ENCODE assay signal across 8 cellular contexts in genomic region chr3:76570436-76571057, GRCh38.
DNase-seq lines count a peak whose midpoint lies in the region; ATAC-seq and TF ChIP-seq lines count a peak whose summit lies in the region.

No MANE protein-coding gene starts in this region.

- no peak overlapping the region for H3K4ac ChIP-seq in mesendoderm (ENCODE audit: low read depth, low read length)

- no peak overlapping the region for H3K4me2 ChIP-seq in mesendoderm (ENCODE audit: low read length)

- H3K18ac ChIP-seq in mesendoderm (ENCODE audit: low read length): no peak overlapping the region

- no peak for ATAC-seq in body of pancreas
- no peak for ATAC-seq in HG03097 (IDR thresholded peaks at IDR 0.05; ENCODE audit: low FRiP score, unreplicated experiment)
- ATAC-seq in GM18498 (IDR thresholded peaks at IDR 0.05; ENCODE audit: unreplicated experiment): no peak

- no peak overlapping the region for H2BK15ac ChIP-seq in mesendoderm (replicated peaks; ENCODE audit: low read depth)

- no peaks in the 10 kb centered on the region for H3K9me3 ChIP-seq in body of pancreas

- H3K27me3 ChIP-seq in body of pancreas (no peaks in the 10 kb centered on the region), mesendoderm (ENCODE audit: insufficient read depth, low read length, poor library complexity) (no peaks in the 10 kb centered on the region)

- in situ Hi-C loops in KBM-7 (cut with MboI; ENCODE audit: low pct_unique_long_range_greater_than_20kb, low sequenced_read_pairs): no loop called here

- DNase-seq in DMS 273 treated with DMSO at 0.1 percent for 48 hours (lab: John Stamatoyannopoulos, UW) (peak; percentile 4), KBM-7 (peak; percentile 17), body of pancreas (no peak), mesendoderm (peak; percentile 22), GDM1 (lab: John Stamatoyannopoulos, UW) (no peak)
- no peak for DNase-seq in activated CD4-positive, CD25-positive, alpha-beta regulatory T cell treated with anti-CD3 and anti-CD28 coated beads, Interleukin-2, amount 50 U/mL, for 72 hours

- WGBS in body of pancreas, 2 donors: 45 to 46% methylated on average over 3 of the region's 3 CpGs
- no CpG with 5 or more reads among the region's 3 CpGs for WGBS in mesendoderm (ENCODE audit: extremely low coverage, insufficient coverage, low lambda C conversion rate)

- H3K4me1 ChIP-seq in body of pancreas (no peaks in the 10 kb centered on the region), mesendoderm (ENCODE audit: control insufficient read depth, low read depth, low read length) (no peaks in the 10 kb centered on the region)

- H3K4me3 ChIP-seq in body of pancreas (no peak overlapping the region), mesendoderm (ENCODE audit: low read length) (no peak overlapping the region)

- TF ChIP-seq CTCF in body of pancreas (IDR thresholded peaks at IDR 0.05): peak; percentile 27 to 69 (median 36)

- intact Hi-C loops in body of pancreas (cut with DNase I): no loop called here

- no peak overlapping the region for H3K23ac ChIP-seq in mesendoderm (ENCODE audit: low read length)

- no peak overlapping the region for H2BK5ac ChIP-seq in mesendoderm (ENCODE audit: low read length)

- H3K79me1 ChIP-seq in mesendoderm (ENCODE audit: low read length): no peaks in the 10 kb centered on the region

- no peak overlapping the region for H2BK120ac ChIP-seq in mesendoderm (ENCODE audit: low read depth, low read length)

- H3K9ac ChIP-seq in mesendoderm (ENCODE audit: low read length): no peak overlapping the region

- no peak for TF ChIP-seq POLR2A in body of pancreas (IDR thresholded peaks at IDR 0.05)

- H3K36me3 ChIP-seq in body of pancreas (replicated peaks in 1 of 2; ENCODE audit: insufficient read depth in 1 of 2, low read depth in 2 of 2) (no peaks in the 10 kb centered on the region), mesendoderm (ENCODE audit: control insufficient read depth, insufficient read depth, low read length) (no peaks in the 10 kb centered on the region)

- H4K5ac ChIP-seq in mesendoderm (ENCODE audit: low read length): no peak overlapping the region

- no peak overlapping the region for H2AK5ac ChIP-seq in mesendoderm (ENCODE audit: low read length)

- no peak overlapping the region for H3K56ac ChIP-seq in mesendoderm (ENCODE audit: low read length)

- no peaks in the 10 kb centered on the region for H3K79me2 ChIP-seq in mesendoderm (ENCODE audit: control insufficient read depth, insufficient read depth, low read length)

- no peak overlapping the region for H3K27ac ChIP-seq in body of pancreas
- H3K27ac ChIP-seq in mesendoderm (ENCODE audit: low read depth, low read length): no peak overlapping the region

- H4K8ac ChIP-seq in mesendoderm (ENCODE audit: low read depth, low read length): no peak overlapping the region

Comparison
In these comparisons a context has a peak if more than half of its experiments do, and no peak if none do; other contexts are left out.
1. DNase-seq: peak in DMS 273 treated with DMSO at 0.1 percent for 48 hours (single experiment), KBM-7 (single experiment) and mesendoderm (single experiment); none in body of pancreas (0 of 4), GDM1 (single experiment) and activated CD4-positive, CD25-positive, alpha-beta regulatory T cell treated with anti-CD3 and anti-CD28 coated beads, Interleukin-2, amount 50 U/mL, for 72 hours (single experiment).